Comparison of ENCODE assay signal across 8 cellular contexts in genomic region chr3:4492240-4493007, GRCh38. TPM values are rescaled to one million over a fixed set of nuclear protein-coding genes. Genes with fewer than 3 reads are reported as not detected.
DNase-seq lines count a peak whose midpoint lies in the region; ATAC-seq and TF ChIP-seq lines count a peak whose summit lies in the region.

No MANE protein-coding gene starts in this region.

- H3K4me2 ChIP-seq in SU-DHL-6 (ENCODE audit: low read depth, low read length, poor library complexity, severe bottlenecking) = peak overlapping the region; percentile 99

- H3K4me3 ChIP-seq in GM12864 (ENCODE audit: low read depth, low read length) (peak overlapping the region; percentile 76), HUES64 (ENCODE audit: low read length) (peak overlapping the region; percentile 86), SU-DHL-6 (ENCODE audit: insufficient read depth, low read length, poor library complexity, severe bottlenecking) (peak overlapping the region; percentile 72), right cardiac atrium (ENCODE audit: low read length) (peak overlapping the region; percentile 57)

- WGBS in HUES64 = under 1% methylated on average over 41 of the region's 41 CpGs
- under 1% methylated on average over 41 of the region's 41 CpGs for WGBS in right cardiac atrium

- H3K9me2 ChIP-seq in SU-DHL-6 (replicated peaks; ENCODE audit: insufficient read depth, low read length) = no peaks in the 10 kb centered on the region

- H3K4me1 ChIP-seq in HUES64 (ENCODE audit: insufficient read depth, low read length) = peaks cover 6% of the 10 kb centered on the region
- peaks cover 2% of the 10 kb centered on the region for H3K4me1 ChIP-seq in right cardiac atrium (ENCODE audit: control insufficient read depth, insufficient read depth, low read length)

- H3F3A ChIP-seq in SU-DHL-6 (ENCODE audit: insufficient read depth) = peaks cover 13% of the 10 kb centered on the region

- no peaks in the 10 kb centered on the region for H4K20me1 ChIP-seq in SU-DHL-6 (ENCODE audit: low read depth, low read length)

- H3K27me3 ChIP-seq in HUES64 (ENCODE audit: insufficient read depth, low read length) (peaks cover 49% of the 10 kb centered on the region), SU-DHL-6 (ENCODE audit: low read length) (no peaks in the 10 kb centered on the region), right cardiac atrium (ENCODE audit: control insufficient read depth, insufficient read depth) (no peaks in the 10 kb centered on the region)

- H3K27ac ChIP-seq in HUES64 (ENCODE audit: low read depth, low read length) = peak overlapping the region; percentile 93
- H3K27ac ChIP-seq in SU-DHL-6 (ENCODE audit: low read depth, low read length) = no peak overlapping the region
- H3K27ac ChIP-seq in right cardiac atrium (ENCODE audit: low read length) = peak overlapping the region; percentile 72

- H2AFZ ChIP-seq in SU-DHL-6 (ENCODE audit: low read depth, low read length, severe bottlenecking) = peak overlapping the region; percentile 98

- peak overlapping the region; percentile 78 for H3K9ac ChIP-seq in HUES64 (ENCODE audit: low read depth, low read length)
- H3K9ac ChIP-seq in SU-DHL-6 (ENCODE audit: low read length) = peak overlapping the region; percentile 69

- peak; percentile 51 to 56 for ATAC-seq in right cardiac atrium
- ATAC-seq in HG03108 (IDR thresholded peaks at IDR 0.05; ENCODE audit: unreplicated experiment) = no peak

- H3K9me3 ChIP-seq in HUES64 (ENCODE audit: insufficient read depth, low read depth, low read length) (no peaks in the 10 kb centered on the region), SU-DHL-6 (ENCODE audit: insufficient read depth, low read length) (no peaks in the 10 kb centered on the region), right cardiac atrium (ENCODE audit: control insufficient read depth, low read length) (no peaks in the 10 kb centered on the region)

- H3K79me2 ChIP-seq in SU-DHL-6 (ENCODE audit: insufficient read depth, low read length) = no peaks in the 10 kb centered on the region

- intact Hi-C loops in right cardiac atrium (cut with DNase I) (loop anchor here in 3 of 4 donors (10.0 kb wide), 3 partner anchors 112 to 142 kb away; no protein-coding TSS in a partner anchor), posterior vena cava (cut with DNase I) (loop anchor here in 1 of 2 donors (5.0 to 10.0 kb wide), 2 partner anchors 90 to 138 kb away; no protein-coding TSS in a partner anchor)

- H3K36me3 ChIP-seq in HUES64 (ENCODE audit: insufficient read depth, low read length) (no peaks in the 10 kb centered on the region), SU-DHL-6 (ENCODE audit: low read length) (no peaks in the 10 kb centered on the region)

- TF ChIP-seq CTCF in GM12864 (IDR thresholded peaks at IDR 0.05; ENCODE audit: low read depth, low read length, missing control alignments) = no peak
- no peak for TF ChIP-seq CTCF in SU-DHL-6 (IDR thresholded peaks at IDR 0.05; ENCODE audit: insufficient read depth, low read length, poor library complexity, severe bottlenecking)

- DNase-seq in GM12864 (ENCODE audit: low read depth) (no peak), anterior cingulate cortex (lab: John Stamatoyannopoulos, UW) (peak in 43 of 58 donors; percentile 5 to 88 (median 38)), right cardiac atrium (peak; percentile 49 to 77 (median 73)), posterior vena cava (ENCODE audit: low spot score) (peak; percentile 83), epidermal melanocyte (ENCODE audit: insufficient read length, low spot score) (no peak)

RNA-seq across cellular contexts. Expression of gene ITPR1, which starts 0.7 kb away (rescaled TPM):
- polyA plus RNA-seq in HUES64 (2013, experiment 1 of 2) = 2.7 TPM
- 3.0 TPM for polyA plus RNA-seq in HUES64 (2013, experiment 2 of 2)
- 10 to 100 TPM; 32.5 to 59.0 (median 45.6) TPM for total RNA-seq in right cardiac atrium
- 13.9 TPM for polyA plus RNA-seq in right cardiac atrium
- total RNA-seq in posterior vena cava = 100 to 1,000 TPM; 136 to 147 TPM

RNA-seq across cellular contexts. Expression of gene SUMF1, which starts 25.4 kb away (rescaled TPM):
- polyA plus RNA-seq in HUES64 (2013, experiment 1 of 2) = 7.2 TPM
- polyA plus RNA-seq in HUES64 (2013, experiment 2 of 2) = 7.2 TPM
- total RNA-seq in right cardiac atrium (10 to 100 TPM in 3 of 4 donors, 1 to 10 TPM in 1; 9.6 to 14.4 (median 11.8) TPM), posterior vena cava (10 to 100 TPM; 24.3 to 29.8 TPM)
- polyA plus RNA-seq in right cardiac atrium = 7.8 TPM

Comparison
In these comparisons a context has a peak if more than half of its experiments do, and no peak if none do; other contexts are left out.
1. DNase-seq: peak in anterior cingulate cortex (43 of 58), right cardiac atrium (3 of 3) and posterior vena cava (single experiment); none in GM12864 (single experiment) and epidermal melanocyte (single experiment).
2. Peak in every context shown above with its lines, with median percentiles within 50 percentile points of each other: H3K4me3 ChIP-seq.